ENCODE assay signal across 8 cellular contexts in genomic region chr6:39166189-39166917, GRCh38. TPM values are rescaled to one million over a fixed set of nuclear protein-coding genes. Genes with fewer than 3 reads are reported as not detected.
DNase-seq lines count a peak whose midpoint lies in the region; ATAC-seq and FAIRE-seq lines count a peak whose summit lies in the region.

No MANE protein-coding gene starts in this region.

- H3K27ac Mint-ChIP-seq in activated naive CD4-positive, alpha-beta T cell treated with anti-CD3 and anti-CD28 coated beads for 36 hours = no peak overlapping the region

- no peaks in the 10 kb centered on the region for H3K4me1 Mint-ChIP-seq in activated naive CD4-positive, alpha-beta T cell treated with anti-CD3 and anti-CD28 coated beads for 36 hours (ENCODE audit: low read depth)

- in situ Hi-C loops in SK-MEL-5 (cut with HindIII; ENCODE audit: low pct_unique_long_range_greater_than_20kb, low sequenced_read_pairs) = no loop called here

- no peaks in the 10 kb centered on the region for H3K27me3 Mint-ChIP-seq in activated naive CD4-positive, alpha-beta T cell treated with anti-CD3 and anti-CD28 coated beads for 36 hours (ENCODE audit: low read depth)

- H3K4me3 Mint-ChIP-seq in activated naive CD4-positive, alpha-beta T cell treated with anti-CD3 and anti-CD28 coated beads for 36 hours = no peak overlapping the region

- H3K9me3 Mint-ChIP-seq in activated naive CD4-positive, alpha-beta T cell treated with anti-CD3 and anti-CD28 coated beads for 36 hours = peaks cover under 1% of the 10 kb centered on the region

- peak; percentile 41 for DNase-seq in SIG-M5 treated with dmso at 0.1 percent for 504 hours (lab: John Stamatoyannopoulos, UW; ENCODE audit: unreplicated experiment)
- DNase-seq in SIG-M5 (lab: John Stamatoyannopoulos, UW) = no peak
- DNase-seq in NAMALWA (ENCODE audit: low spot score) = peak; percentile 81
- DNase-seq in SK-MEL-5 (ENCODE audit: low read depth, low spot score) = peak; percentile 75
- peak; percentile 91 for DNase-seq in activated naive CD4-positive, alpha-beta T cell treated with anti-CD3 and anti-CD28 coated beads for 36 hours
- peak; percentile 86 for DNase-seq in Right ventricle myocardium inferior (ENCODE audit: missing footprints)
- DNase-seq in posterior vena cava (ENCODE audit: low spot score) = peak; percentile 94
- peak; percentile 76 for DNase-seq in urothelium cell line (ENCODE audit: low spot score)

- intact Hi-C loops in activated naive CD4-positive, alpha-beta T cell treated with anti-CD3 and anti-CD28 coated beads for 36 hours (cut with micrococcal nuclease) = loop anchor here (1.0 to 2.0 kb wide), 5 partner anchors 63 to 294 kb away; partner anchors contain the start of gene KCNK5
- intact Hi-C loops in Right ventricle myocardium inferior (cut with DNase I) (loop anchor here (2.0 to 5.0 kb wide), 2 partner anchors 136 to 194 kb away; no protein-coding TSS in a partner anchor), posterior vena cava (cut with DNase I) (loop anchor here in 1 of 2 donors (2.0 kb wide), 1 partner anchor 136 kb away; no protein-coding TSS in a partner anchor)

- FAIRE-seq in urothelium cell line (lab: Jason Lieb, UNC) = no peak

- peak; percentile 68 for ATAC-seq in Right ventricle myocardium inferior

- CTCF ChIA-PET in activated naive CD4-positive, alpha-beta T cell treated with anti-CD3 and anti-CD28 coated beads for 36 hours (lab: Charles Lee) = interaction anchor here (0.7 to 14.9 kb wide), 20 partner anchors 13 to 294 kb away, joined by 3 to 391 read pairs (median 4); partner anchors contain the start of genes KCNK17 and KCNK5

- H3K36me3 Mint-ChIP-seq in activated naive CD4-positive, alpha-beta T cell treated with anti-CD3 and anti-CD28 coated beads for 36 hours (ENCODE audit: low read depth) = no peaks in the 10 kb centered on the region

RNA-seq across cellular contexts. Expression of gene SAYSD1, which starts 51.4 kb away (rescaled TPM):
- total RNA-seq in SK-MEL-5 (2014; rRNA removed; shearing (Covaris generic)) = 8.8 and 10.4 TPM in 2 replicates
- 8.2 and 8.9 TPM in 2 replicates for polyA plus RNA-seq in SK-MEL-5 (2015; cell fraction: cytosol; rRNA removed)
- 14.5 and 15.6 TPM in 2 replicates for polyA plus RNA-seq in SK-MEL-5 (2015; cell fraction: nucleus; rRNA removed)
- total RNA-seq in activated naive CD4-positive, alpha-beta T cell treated with anti-CD3 and anti-CD28 coated beads for 36 hours = 10 to 100 TPM; 13.7 to 13.8 TPM
- 11.8 TPM for total RNA-seq in Right ventricle myocardium inferior
- 10 to 100 TPM; 11.1 to 11.2 TPM for total RNA-seq in posterior vena cava
